ENCODE assay signal across 1 cellular context in genomic region chr18:6729247-6730091, GRCh38.
TF ChIP-seq lines count a peak whose summit lies in the region.

A gene with protein sequence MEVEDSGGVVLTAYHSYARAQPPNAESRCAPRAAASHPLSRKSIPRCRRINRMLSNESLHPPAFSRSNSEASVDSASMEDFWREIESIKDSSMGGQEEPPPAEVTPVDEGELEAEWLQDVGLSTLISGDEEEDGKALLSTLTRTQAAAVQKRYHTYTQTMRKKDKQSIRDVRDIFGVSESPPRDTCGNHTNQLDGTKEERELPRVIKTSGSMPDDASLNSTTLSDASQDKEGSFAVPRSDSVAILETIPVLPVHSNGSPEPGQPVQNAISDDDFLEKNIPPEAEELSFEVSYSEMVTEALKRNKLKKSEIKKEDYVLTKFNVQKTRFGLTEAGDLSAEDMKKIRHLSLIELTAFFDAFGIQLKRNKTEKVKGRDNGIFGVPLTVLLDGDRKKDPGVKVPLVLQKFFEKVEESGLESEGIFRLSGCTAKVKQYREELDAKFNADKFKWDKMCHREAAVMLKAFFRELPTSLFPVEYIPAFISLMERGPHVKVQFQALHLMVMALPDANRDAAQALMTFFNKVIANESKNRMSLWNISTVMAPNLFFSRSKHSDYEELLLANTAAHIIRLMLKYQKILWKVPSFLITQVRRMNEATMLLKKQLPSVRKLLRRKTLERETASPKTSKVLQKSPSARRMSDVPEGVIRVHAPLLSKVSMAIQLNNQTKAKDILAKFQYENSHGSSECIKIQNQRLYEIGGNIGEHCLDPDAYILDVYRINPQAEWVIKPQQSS (plus strand): TSS chr18:6729716. CDS start chr18:6729822, 106 bp downstream.

TF ChIP-seq in HEK293, 187 proteins besides CTCF, POLR2A, EP300 and RAD21 (continued from another document and continues in another):
- TF ChIP-seq, protein P1, sequence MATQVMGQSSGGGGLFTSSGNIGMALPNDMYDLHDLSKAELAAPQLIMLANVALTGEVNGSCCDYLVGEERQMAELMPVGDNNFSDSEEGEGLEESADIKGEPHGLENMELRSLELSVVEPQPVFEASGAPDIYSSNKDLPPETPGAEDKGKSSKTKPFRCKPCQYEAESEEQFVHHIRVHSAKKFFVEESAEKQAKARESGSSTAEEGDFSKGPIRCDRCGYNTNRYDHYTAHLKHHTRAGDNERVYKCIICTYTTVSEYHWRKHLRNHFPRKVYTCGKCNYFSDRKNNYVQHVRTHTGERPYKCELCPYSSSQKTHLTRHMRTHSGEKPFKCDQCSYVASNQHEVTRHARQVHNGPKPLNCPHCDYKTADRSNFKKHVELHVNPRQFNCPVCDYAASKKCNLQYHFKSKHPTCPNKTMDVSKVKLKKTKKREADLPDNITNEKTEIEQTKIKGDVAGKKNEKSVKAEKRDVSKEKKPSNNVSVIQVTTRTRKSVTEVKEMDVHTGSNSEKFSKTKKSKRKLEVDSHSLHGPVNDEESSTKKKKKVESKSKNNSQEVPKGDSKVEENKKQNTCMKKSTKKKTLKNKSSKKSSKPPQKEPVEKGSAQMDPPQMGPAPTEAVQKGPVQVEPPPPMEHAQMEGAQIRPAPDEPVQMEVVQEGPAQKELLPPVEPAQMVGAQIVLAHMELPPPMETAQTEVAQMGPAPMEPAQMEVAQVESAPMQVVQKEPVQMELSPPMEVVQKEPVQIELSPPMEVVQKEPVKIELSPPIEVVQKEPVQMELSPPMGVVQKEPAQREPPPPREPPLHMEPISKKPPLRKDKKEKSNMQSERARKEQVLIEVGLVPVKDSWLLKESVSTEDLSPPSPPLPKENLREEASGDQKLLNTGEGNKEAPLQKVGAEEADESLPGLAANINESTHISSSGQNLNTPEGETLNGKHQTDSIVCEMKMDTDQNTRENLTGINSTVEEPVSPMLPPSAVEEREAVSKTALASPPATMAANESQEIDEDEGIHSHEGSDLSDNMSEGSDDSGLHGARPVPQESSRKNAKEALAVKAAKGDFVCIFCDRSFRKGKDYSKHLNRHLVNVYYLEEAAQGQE (tag by site-specific recombination; IDR thresholded peaks at IDR 0.05), result peak; percentile 59
- peak; percentile 44; the same call in 1 of the 2 replicates for TF ChIP-seq YY2 (tag by site-specific recombination; IDR thresholded peaks at IDR 0.05)
- no peak for TF ChIP-seq RBAK (tag by site-specific recombination; IDR thresholded peaks at IDR 0.05)
- TF ChIP-seq PRDM10 (tag by site-specific recombination; IDR thresholded peaks at IDR 0.05), result peak; percentile 54
- peak; percentile 55 for TF ChIP-seq FEZF1 (tag by site-specific recombination; IDR thresholded peaks at IDR 0.05)
- TF ChIP-seq, protein P2, sequence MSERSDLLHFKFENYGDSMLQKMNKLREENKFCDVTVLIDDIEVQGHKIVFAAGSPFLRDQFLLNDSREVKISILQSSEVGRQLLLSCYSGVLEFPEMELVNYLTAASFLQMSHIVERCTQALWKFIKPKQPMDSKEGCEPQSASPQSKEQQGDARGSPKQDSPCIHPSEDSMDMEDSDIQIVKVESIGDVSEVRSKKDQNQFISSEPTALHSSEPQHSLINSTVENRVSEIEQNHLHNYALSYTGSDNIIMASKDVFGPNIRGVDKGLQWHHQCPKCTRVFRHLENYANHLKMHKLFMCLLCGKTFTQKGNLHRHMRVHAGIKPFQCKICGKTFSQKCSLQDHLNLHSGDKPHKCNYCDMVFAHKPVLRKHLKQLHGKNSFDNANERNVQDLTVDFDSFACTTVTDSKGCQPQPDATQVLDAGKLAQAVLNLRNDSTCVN (tag by site-specific recombination; optimal IDR thresholded peaks at IDR 0.05), result peak; percentile 100
- 0 out of 2 replicates have a peak, but pooled peaks have one; percentile 14 for TF ChIP-seq ZNF133 (tag by site-specific recombination; IDR thresholded peaks at IDR 0.05)
- no peak for TF ChIP-seq TCF7L2 (IDR thresholded peaks at IDR 0.05; ENCODE audit: borderline replicate concordance, low read depth, low read length)
- TF ChIP-seq ZFP69B (tag by site-specific recombination; IDR thresholded peaks at IDR 0.05), result peak; percentile 85
- peak; percentile 98 for TF ChIP-seq ZNF324 (tag by site-specific recombination; IDR thresholded peaks at IDR 0.05)
- TF ChIP-seq, protein P3, sequence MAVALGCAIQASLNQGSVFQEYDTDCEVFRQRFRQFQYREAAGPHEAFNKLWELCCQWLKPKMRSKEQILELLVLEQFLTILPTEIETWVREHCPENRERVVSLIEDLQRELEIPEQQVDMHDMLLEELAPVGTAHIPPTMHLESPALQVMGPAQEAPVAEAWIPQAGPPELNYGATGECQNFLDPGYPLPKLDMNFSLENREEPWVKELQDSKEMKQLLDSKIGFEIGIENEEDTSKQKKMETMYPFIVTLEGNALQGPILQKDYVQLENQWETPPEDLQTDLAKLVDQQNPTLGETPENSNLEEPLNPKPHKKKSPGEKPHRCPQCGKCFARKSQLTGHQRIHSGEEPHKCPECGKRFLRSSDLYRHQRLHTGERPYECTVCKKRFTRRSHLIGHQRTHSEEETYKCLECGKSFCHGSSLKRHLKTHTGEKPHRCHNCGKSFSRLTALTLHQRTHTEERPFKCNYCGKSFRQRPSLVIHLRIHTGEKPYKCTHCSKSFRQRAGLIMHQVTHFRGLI (tag by site-specific recombination; IDR thresholded peaks at IDR 0.05), result peak; percentile 63; the same call in 1 of the 2 replicates
- TF ChIP-seq SP7 (tag by site-specific recombination; IDR thresholded peaks at IDR 0.05), result peak; percentile 93
- TF ChIP-seq KLF16 (tag by site-specific recombination; IDR thresholded peaks at IDR 0.05), result peak; percentile 96
- peak; percentile 45; the same call in 1 of the 2 replicates for TF ChIP-seq ZNF561 (tag by site-specific recombination; IDR thresholded peaks at IDR 0.05; ENCODE audit: borderline replicate concordance)
- peak; percentile 99 for TF ChIP-seq KLF9 (tag by site-specific recombination; IDR thresholded peaks at IDR 0.05; ENCODE audit: low read depth)
- TF ChIP-seq, protein P4, sequence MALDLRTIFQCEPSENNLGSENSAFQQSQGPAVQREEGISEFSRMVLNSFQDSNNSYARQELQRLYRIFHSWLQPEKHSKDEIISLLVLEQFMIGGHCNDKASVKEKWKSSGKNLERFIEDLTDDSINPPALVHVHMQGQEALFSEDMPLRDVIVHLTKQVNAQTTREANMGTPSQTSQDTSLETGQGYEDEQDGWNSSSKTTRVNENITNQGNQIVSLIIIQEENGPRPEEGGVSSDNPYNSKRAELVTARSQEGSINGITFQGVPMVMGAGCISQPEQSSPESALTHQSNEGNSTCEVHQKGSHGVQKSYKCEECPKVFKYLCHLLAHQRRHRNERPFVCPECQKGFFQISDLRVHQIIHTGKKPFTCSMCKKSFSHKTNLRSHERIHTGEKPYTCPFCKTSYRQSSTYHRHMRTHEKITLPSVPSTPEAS (tag by site-specific recombination; IDR thresholded peaks at IDR 0.05), result peak; percentile 100
- TF ChIP-seq ZNF660 (tag by site-specific recombination; IDR thresholded peaks at IDR 0.05), result peak; percentile 72
- TF ChIP-seq ZNF549 (tag by site-specific recombination; IDR thresholded peaks at IDR 0.05), result peak; percentile 88
- TF ChIP-seq ZNF558 (tag by site-specific recombination; IDR thresholded peaks at IDR 0.05), result no peak
- TF ChIP-seq ZNF596 (tag by site-specific recombination; IDR thresholded peaks at IDR 0.05), result 0 out of 2 replicates have a peak, but pooled peaks have one; percentile 25
- TF ChIP-seq, protein P5, sequence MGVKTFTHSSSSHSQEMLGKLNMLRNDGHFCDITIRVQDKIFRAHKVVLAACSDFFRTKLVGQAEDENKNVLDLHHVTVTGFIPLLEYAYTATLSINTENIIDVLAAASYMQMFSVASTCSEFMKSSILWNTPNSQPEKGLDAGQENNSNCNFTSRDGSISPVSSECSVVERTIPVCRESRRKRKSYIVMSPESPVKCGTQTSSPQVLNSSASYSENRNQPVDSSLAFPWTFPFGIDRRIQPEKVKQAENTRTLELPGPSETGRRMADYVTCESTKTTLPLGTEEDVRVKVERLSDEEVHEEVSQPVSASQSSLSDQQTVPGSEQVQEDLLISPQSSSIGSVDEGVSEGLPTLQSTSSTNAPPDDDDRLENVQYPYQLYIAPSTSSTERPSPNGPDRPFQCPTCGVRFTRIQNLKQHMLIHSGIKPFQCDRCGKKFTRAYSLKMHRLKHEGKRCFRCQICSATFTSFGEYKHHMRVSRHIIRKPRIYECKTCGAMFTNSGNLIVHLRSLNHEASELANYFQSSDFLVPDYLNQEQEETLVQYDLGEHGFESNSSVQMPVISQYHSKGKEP (tag by site-specific recombination; IDR thresholded peaks at IDR 0.05), result peak; percentile 36; the same call in 1 of the 2 replicates
- peak; percentile 22 for TF ChIP-seq ZNF398 (tag by site-specific recombination; IDR thresholded peaks at IDR 0.05)
- TF ChIP-seq ZNF785 (tag by site-specific recombination; IDR thresholded peaks at IDR 0.05), result peak; percentile 96
- TF ChIP-seq ZNF391 (tag by site-specific recombination; IDR thresholded peaks at IDR 0.05; ENCODE audit: borderline replicate concordance, low read depth), result peak; percentile 98; the same call in 1 of the 2 replicates
- peak; percentile 93 for TF ChIP-seq ZEB2 (tag by site-specific recombination; IDR thresholded peaks at IDR 0.05)
- TF ChIP-seq REPIN1 (tag by site-specific recombination; IDR thresholded peaks at IDR 0.05; ENCODE audit: low read depth), result 0 out of 2 replicates have a peak, but pooled peaks have one; percentile 69
- peak; percentile 57; the same call in 1 of the 2 replicates for TF ChIP-seq ZNF76 (tag by site-specific recombination; IDR thresholded peaks at IDR 0.05; ENCODE audit: borderline replicate concordance, low read depth)
- 0 out of 2 replicates have a peak, but pooled peaks have one; percentile 56 for TF ChIP-seq ZBTB21 (tag by site-specific recombination; IDR thresholded peaks at IDR 0.05)
- TF ChIP-seq ZNF792 (tag by site-specific recombination; IDR thresholded peaks at IDR 0.05), result peak; percentile 86; the same call in 1 of the 2 replicates
- peak; percentile 90 for TF ChIP-seq SP3 (tag by site-specific recombination; IDR thresholded peaks at IDR 0.05)
- TF ChIP-seq ZNF157 (tag by site-specific recombination; IDR thresholded peaks at IDR 0.05), result 0 out of 2 replicates have a peak, but pooled peaks have one; percentile 44
- peak; percentile 94 for TF ChIP-seq EGR2 (tag by site-specific recombination; IDR thresholded peaks at IDR 0.05; ENCODE audit: low read depth)
- no peak for TF ChIP-seq ZNF10 (tag by site-specific recombination; IDR thresholded peaks at IDR 0.05)
- peak; percentile 27; the same call in 1 of the 2 replicates for TF ChIP-seq ZSCAN18 (tag by site-specific recombination; IDR thresholded peaks at IDR 0.05)
- TF ChIP-seq GLIS2 (tag by site-specific recombination; IDR thresholded peaks at IDR 0.05), result peak; percentile 82
- TF ChIP-seq SP2 (tag by site-specific recombination; IDR thresholded peaks at IDR 0.05), result peak; percentile 60
